ENCODE assay signal across 8 cellular contexts in the genomic region with DNA sequence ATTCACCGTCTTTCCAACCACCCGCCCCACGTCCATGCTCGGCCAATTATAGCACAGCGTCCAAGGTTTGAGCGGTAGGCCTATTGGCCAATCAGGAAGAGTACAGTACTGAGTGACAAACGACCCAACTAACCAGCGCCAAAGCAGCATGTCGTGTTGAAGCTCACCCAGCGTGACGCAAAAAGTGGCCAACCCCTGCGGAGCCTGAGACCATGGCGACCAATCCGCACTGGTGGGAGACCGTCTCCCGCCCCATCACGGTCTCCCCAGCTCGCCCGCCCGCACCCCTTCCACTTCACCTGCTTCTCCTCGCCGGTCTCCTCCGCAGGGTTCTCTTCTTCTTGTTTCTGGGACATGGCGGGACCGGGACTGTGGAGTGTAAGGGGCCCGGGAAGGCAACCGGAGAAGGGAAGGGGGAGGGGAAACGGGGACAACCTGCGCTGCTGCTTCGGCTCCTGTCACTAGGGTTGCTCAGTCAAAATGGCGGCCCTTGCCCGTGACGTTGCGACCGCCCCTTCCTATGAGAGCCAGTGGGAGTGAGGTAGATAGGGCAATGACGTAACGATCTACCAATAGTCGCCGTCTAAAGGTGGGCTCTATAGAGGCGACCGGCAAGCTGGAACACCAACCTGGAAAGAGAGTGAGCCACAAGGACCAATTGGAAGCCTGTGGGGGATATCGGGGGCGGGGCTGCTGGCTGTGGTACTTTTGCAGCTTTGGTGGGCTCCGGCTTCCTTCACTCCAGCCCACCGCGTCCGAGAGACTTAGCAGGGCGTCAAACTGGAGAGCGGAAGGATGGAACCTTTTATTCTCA. TPM values are rescaled to one million over a fixed set of nuclear protein-coding genes. Genes with fewer than 3 reads are reported as not detected.
A peak's percentile ranks its signal among the peaks of the same experiment; 100 is the strongest.
DNase-seq lines count a peak whose midpoint lies in the region; ATAC-seq and TF ChIP-seq lines count a peak whose summit lies in the region.

ENSA (minus strand) TSS at position 498 of the 814 bp plus-strand sequence; CDS start at position 356, 142 bp downstream.

- H3K4me3 ChIP-seq in epithelial cell of esophagus (ENCODE audit: low read length): peak within 1 kb of the TSS; percentile 98

- DNase-seq in DMS153 (lab: John Stamatoyannopoulos, UW) (peak; percentile 100), OCI-M1 (lab: John Stamatoyannopoulos, UW) (peak; percentile 99), activated T-cell treated with anti-CD3 and anti-CD28 coated beads for 24 hours (ENCODE audit: low read depth) (peak; percentile 92), epithelial cell of esophagus (ENCODE audit: low read depth) (peak; percentile 100), middle frontal gyrus (ENCODE audit: extremely low spot score, low spot score) (peak; percentile 96)
- DNase-seq in stimulated activated CD8-positive, alpha-beta memory T cell treated with anti-CD3 and anti-CD28 coated beads, Interleukin-2, amount 100 ng/mL, for 48 hours (ENCODE audit: low read depth in 2 of 2): peak; percentile 89 to 90

- peaks cover 0 to 31% (median 19%) of the 10 kb centered on the region in 3 donors for H3K4me1 Mint-ChIP-seq in IgD-negative memory B cell

- no peak for TF ChIP-seq CTCF in epithelial cell of esophagus (IDR thresholded peaks at IDR 0.05; ENCODE audit: insufficient read depth, low read depth, low read length, missing control alignments)

- no peaks in the 10 kb centered on the region for H3K27me3 Mint-ChIP-seq in IgD-negative memory B cell

- H3K9me3 Mint-ChIP-seq in IgD-negative memory B cell: no peaks in the 10 kb centered on the region

- H3K4me3 Mint-ChIP-seq in IgD-negative memory B cell: peak within 1 kb of the TSS in 1 of 4 donors; percentile 16

- H3K36me3 Mint-ChIP-seq in IgD-negative memory B cell: no peaks in the 10 kb centered on the region

- ATAC-seq in GM21576 (IDR thresholded peaks at IDR 0.05; ENCODE audit: unreplicated experiment): peak; percentile 89

- H3K27ac Mint-ChIP-seq in IgD-negative memory B cell: no peak within 1 kb of the TSS

RNA-seq across cellular contexts. Expression of gene ENSA, which starts in this region (rescaled TPM):
- 73.9 TPM for polyA plus RNA-seq in IgD-negative memory B cell

Comparison
In these comparisons a context has a peak if more than half of its experiments do, and no peak if none do; other contexts are left out.
1. Peak in every context shown above with its lines: DNase-seq, ATAC-seq and H3K4me3 ChIP-seq.